ENCODE assay signal across 26 cellular contexts in the genomic region with DNA sequence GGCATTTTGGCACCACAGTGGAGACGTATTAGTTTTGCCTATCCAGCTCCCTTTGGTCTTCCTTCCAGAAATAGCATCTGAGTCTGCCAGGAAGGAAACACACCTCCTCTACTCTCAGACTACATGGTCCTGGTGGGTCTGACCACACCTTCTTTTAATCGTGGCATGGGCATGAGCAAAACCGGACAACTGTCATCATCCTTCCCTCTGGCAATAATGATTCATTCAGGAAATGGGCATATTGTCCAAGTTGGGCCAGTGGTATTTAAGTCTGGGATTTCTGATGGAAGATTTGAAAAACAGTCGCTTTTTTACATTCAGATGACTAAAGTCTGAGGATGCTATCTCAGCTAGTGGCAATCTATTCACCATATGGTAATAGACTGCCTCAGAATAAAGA.
"Had no signal": no experiment of that assay in that cellular context is flagged by ENCODE, and none has a peak within 500 bp of the region (broad histone marks: within the 10 kb centered on the region; RNA-seq: fewer than 3 reads in every experiment).

No MANE protein-coding gene starts in this region.

- FAIRE-seq: keratinocyte had no signal

- DNase-seq: hippocampal formation; left colon; left lung; lower lobe of right lung; mesendoderm; naive B cell; natural killer cell; nephron progenitor cell; occipital lobe; ovary; right lobe of liver; stimulated activated CD4-positive, alpha-beta T cell treated with anti-CD3 and anti-CD28 coated beads, Interleukin-1b, Interleukin-23, amount 100 ng/mL, for 48 hours; stimulated activated CD4-positive, alpha-beta T cell treated with anti-CD3 and anti-CD28 coated beads, Interleukin-2, amount 100 ng/mL, for 48 hours; stimulated activated CD4-positive, alpha-beta T cell treated with anti-CD3 and anti-CD28 coated beads, Interleukin-4, amount 100 ng/mL, for 4 hours; stimulated activated CD8-positive, alpha-beta memory T cell treated with anti-CD3 and anti-CD28 coated beads, Interleukin-4, amount 100 ng/mL, for 48 hours; stimulated activated naive CD4-positive, alpha-beta T cell treated with Interleukin-2 at 50 U/mL for 16 hours; stimulated activated naive CD8-positive, alpha-beta T cell treated with anti-CD3 and anti-CD28 coated beads, Interleukin-15, amount 100 ng/mL, for 72 hours; substantia nigra; uterus had no signal

- H3K27me3 ChIP-seq: left lung, neural progenitor cell, neutrophil, ovary, right atrium auricular region, right lobe of liver, tibial nerve, uterus had no signal

- H3K36me3 ChIP-seq: left lung, lower lobe of right lung, neural progenitor cell, neutrophil, ovary, right atrium auricular region, right lobe of liver, tibial nerve, uterus had no signal

- H3K27ac ChIP-seq: left lung, lower lobe of right lung, neural progenitor cell, neutrophil, ovary, right atrium auricular region, right lobe of liver, tibial nerve, uterus had no signal

- H3K4me3 ChIP-seq: left lung, lower lobe of right lung, neural progenitor cell, ovary, right atrium auricular region, right lobe of liver, smooth muscle cell, tibial nerve, uterus had no signal

- ATAC-seq: left colon; left lung; lower lobe of right lung; natural killer cell; right lobe of liver; stimulated activated memory B cell treated with anti-CD40 and anti-IgM and Interleukin-4, amounts not matched to agents 10 μg/mL and 1 μg/mL and 100 μg/mL, for 72 hours; stimulated activated naive CD8-positive, alpha-beta T cell treated with anti-CD3 and anti-CD28 coated beads, Interleukin-15, amount 100 ng/mL, for 72 hours had no signal
